In the genomic region with DNA sequence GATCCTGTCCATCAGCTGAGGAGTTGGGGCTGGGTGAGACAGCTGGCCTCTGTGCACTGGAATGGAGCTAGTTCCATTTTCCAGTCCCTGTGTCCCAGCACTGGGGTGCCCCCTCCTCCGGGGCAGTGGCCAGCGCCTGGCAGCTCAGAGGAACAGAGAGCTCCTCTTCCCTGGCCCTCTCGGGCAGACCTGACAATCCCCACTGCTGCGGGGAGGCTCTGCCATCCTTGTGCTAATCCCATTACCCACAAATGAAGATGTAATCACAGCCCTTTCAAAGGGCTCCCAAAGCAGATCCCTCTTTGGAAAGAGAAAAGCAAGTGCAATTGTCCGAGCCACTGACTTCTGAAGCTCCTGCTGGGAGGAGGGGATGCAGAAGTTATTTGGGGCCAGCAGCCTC, we compare ENCODE assay signal across 1 cellular context.
TF ChIP-seq lines count a peak whose summit lies in the region.

No MANE protein-coding gene starts in this region.

TF ChIP-seq in GM23338, 12 proteins besides CTCF, POLR2A, EP300 and RAD21 (continued from another document):
- TF ChIP-seq, protein P1, sequence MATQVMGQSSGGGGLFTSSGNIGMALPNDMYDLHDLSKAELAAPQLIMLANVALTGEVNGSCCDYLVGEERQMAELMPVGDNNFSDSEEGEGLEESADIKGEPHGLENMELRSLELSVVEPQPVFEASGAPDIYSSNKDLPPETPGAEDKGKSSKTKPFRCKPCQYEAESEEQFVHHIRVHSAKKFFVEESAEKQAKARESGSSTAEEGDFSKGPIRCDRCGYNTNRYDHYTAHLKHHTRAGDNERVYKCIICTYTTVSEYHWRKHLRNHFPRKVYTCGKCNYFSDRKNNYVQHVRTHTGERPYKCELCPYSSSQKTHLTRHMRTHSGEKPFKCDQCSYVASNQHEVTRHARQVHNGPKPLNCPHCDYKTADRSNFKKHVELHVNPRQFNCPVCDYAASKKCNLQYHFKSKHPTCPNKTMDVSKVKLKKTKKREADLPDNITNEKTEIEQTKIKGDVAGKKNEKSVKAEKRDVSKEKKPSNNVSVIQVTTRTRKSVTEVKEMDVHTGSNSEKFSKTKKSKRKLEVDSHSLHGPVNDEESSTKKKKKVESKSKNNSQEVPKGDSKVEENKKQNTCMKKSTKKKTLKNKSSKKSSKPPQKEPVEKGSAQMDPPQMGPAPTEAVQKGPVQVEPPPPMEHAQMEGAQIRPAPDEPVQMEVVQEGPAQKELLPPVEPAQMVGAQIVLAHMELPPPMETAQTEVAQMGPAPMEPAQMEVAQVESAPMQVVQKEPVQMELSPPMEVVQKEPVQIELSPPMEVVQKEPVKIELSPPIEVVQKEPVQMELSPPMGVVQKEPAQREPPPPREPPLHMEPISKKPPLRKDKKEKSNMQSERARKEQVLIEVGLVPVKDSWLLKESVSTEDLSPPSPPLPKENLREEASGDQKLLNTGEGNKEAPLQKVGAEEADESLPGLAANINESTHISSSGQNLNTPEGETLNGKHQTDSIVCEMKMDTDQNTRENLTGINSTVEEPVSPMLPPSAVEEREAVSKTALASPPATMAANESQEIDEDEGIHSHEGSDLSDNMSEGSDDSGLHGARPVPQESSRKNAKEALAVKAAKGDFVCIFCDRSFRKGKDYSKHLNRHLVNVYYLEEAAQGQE (IDR thresholded peaks at IDR 0.05; ENCODE audit: unreplicated experiment), result no peak
- TF ChIP-seq, protein P2, sequence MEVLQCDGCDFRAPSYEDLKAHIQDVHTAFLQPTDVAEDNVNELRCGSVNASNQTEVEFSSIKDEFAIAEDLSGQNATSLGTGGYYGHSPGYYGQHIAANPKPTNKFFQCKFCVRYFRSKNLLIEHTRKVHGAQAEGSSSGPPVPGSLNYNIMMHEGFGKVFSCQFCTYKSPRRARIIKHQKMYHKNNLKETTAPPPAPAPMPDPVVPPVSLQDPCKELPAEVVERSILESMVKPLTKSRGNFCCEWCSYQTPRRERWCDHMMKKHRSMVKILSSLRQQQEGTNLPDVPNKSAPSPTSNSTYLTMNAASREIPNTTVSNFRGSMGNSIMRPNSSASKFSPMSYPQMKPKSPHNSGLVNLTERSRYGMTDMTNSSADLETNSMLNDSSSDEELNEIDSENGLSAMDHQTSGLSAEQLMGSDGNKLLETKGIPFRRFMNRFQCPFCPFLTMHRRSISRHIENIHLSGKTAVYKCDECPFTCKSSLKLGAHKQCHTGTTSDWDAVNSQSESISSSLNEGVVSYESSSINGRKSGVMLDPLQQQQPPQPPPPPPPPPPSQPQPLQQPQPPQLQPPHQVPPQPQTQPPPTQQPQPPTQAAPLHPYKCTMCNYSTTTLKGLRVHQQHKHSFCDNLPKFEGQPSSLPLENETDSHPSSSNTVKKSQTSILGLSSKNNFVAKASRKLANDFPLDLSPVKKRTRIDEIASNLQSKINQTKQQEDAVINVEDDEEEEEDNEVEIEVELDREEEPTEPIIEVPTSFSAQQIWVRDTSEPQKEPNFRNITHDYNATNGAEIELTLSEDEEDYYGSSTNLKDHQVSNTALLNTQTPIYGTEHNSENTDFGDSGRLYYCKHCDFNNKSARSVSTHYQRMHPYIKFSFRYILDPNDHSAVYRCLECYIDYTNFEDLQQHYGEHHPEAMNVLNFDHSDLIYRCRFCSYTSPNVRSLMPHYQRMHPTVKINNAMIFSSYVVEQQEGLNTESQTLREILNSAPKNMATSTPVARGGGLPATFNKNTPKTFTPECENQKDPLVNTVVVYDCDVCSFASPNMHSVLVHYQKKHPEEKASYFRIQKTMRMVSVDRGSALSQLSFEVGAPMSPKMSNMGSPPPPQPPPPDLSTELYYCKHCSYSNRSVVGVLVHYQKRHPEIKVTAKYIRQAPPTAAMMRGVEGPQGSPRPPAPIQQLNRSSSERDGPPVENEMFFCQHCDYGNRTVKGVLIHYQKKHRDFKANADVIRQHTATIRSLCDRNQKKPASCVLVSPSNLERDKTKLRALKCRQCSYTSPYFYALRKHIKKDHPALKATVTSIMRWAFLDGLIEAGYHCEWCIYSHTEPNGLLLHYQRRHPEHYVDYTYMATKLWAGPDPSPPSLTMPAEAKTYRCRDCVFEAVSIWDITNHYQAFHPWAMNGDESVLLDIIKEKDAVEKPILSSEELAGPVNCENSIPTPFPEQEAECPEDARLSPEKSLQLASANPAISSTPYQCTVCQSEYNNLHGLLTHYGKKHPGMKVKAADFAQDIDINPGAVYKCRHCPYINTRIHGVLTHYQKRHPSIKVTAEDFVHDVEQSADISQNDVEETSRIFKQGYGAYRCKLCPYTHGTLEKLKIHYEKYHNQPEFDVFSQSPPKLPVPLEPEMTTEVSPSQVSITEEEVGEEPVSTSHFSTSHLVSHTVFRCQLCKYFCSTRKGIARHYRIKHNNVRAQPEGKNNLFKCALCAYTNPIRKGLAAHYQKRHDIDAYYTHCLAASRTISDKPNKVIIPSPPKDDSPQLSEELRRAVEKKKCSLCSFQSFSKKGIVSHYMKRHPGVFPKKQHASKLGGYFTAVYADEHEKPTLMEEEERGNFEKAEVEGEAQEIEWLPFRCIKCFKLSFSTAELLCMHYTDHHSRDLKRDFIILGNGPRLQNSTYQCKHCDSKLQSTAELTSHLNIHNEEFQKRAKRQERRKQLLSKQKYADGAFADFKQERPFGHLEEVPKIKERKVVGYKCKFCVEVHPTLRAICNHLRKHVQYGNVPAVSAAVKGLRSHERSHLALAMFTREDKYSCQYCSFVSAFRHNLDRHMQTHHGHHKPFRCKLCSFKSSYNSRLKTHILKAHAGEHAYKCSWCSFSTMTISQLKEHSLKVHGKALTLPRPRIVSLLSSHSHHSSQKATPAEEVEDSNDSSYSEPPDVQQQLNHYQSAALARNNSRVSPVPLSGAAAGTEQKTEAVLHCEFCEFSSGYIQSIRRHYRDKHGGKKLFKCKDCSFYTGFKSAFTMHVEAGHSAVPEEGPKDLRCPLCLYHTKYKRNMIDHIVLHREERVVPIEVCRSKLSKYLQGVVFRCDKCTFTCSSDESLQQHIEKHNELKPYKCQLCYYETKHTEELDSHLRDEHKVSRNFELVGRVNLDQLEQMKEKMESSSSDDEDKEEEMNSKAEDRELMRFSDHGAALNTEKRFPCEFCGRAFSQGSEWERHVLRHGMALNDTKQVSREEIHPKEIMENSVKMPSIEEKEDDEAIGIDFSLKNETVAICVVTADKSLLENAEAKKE (CRISPR knock-in tag; IDR thresholded peaks at IDR 0.05), result no peak
- TF ChIP-seq ZNF331 (CRISPR knock-in tag; IDR thresholded peaks at IDR 0.05; ENCODE audit: low read depth), result no peak
- no peak for TF ChIP-seq ZNF114 (CRISPR knock-in tag; IDR thresholded peaks at IDR 0.05)
- no peak for TF ChIP-seq STAT1 (IDR thresholded peaks at IDR 0.05; ENCODE audit: unreplicated experiment)
- TF ChIP-seq JUNB (IDR thresholded peaks at IDR 0.05; ENCODE audit: unreplicated experiment), result no peak
- no peak for TF ChIP-seq EZH2 (IDR thresholded peaks at IDR 0.05; ENCODE audit: low read depth, unreplicated experiment)
- no peak for TF ChIP-seq POLR2AphosphoS5 (IDR thresholded peaks at IDR 0.05; ENCODE audit: low read depth)
- TF ChIP-seq, protein P3, sequence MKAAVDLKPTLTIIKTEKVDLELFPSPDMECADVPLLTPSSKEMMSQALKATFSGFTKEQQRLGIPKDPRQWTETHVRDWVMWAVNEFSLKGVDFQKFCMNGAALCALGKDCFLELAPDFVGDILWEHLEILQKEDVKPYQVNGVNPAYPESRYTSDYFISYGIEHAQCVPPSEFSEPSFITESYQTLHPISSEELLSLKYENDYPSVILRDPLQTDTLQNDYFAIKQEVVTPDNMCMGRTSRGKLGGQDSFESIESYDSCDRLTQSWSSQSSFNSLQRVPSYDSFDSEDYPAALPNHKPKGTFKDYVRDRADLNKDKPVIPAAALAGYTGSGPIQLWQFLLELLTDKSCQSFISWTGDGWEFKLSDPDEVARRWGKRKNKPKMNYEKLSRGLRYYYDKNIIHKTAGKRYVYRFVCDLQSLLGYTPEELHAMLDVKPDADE (IDR thresholded peaks at IDR 0.05), result no peak
- TF ChIP-seq EZH2phosphoT487 (IDR thresholded peaks at IDR 0.05; ENCODE audit: unreplicated experiment), result no peak
